In the genomic region with DNA sequence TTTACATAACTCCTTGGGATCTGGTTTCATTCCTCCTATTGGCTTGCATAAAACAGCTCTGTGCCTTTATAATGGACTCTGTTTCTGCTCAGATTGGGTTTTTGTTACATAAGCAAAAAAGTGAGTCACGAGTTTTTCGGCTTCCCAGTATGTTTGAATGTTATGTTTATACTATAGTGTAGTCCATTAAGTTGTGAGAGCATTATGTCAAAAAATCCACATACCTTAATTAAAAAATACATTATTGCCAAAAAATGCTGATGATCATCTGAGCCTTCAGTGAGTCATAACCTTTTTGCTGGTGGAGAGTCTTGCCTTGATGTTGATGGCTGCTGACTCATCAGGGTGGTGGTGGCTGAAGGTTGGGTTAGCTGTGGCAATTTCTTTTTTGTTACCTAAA, we compare ENCODE assay signal across 14 cellular contexts.
DNase-seq lines count a peak whose midpoint lies in the region; ATAC-seq, FAIRE-seq and TF ChIP-seq lines count a peak whose summit lies in the region.
"Had no signal": no experiment of that assay in that cellular context is flagged by ENCODE, and none has a peak within 500 bp of the region (broad histone marks: within the 10 kb centered on the region; RNA-seq: fewer than 3 reads in every experiment).

No MANE protein-coding gene starts in this region.

- peaks cover 13% of the 10 kb centered on the region; the same call in 2 of the 3 replicates for H3K4me1 ChIP-seq in A549
- no peaks in the 10 kb centered on the region for H3K4me1 ChIP-seq in transverse colon

- no peak for TF ChIP-seq POLR2A in A549 (IDR thresholded peaks at IDR 0.05; ENCODE audit: low read length)
- TF ChIP-seq POLR2A in GM12891 (IDR thresholded peaks at IDR 0.05; ENCODE audit: low read depth, low read length) = no peak
- TF ChIP-seq POLR2A in transverse colon (IDR thresholded peaks at IDR 0.05) = no peak

- no peaks in the 10 kb centered on the region for H3K36me3 ChIP-seq in transverse colon

- intact Hi-C loops in transverse colon (cut with DNase I; ENCODE audit: low total_unique reads) = no loop called here

- DNase-seq in A549 (ENCODE audit: low read depth in 1 of 2, low spot score in 1 of 2) = peak in 1 of 2 experiments; percentile 11
- peak; percentile 62 for DNase-seq in GM04504 (ENCODE audit: low read depth)
- DNase-seq in SK-MEL-5 (ENCODE audit: low read depth, low spot score) = peak; percentile 27
- DNase-seq in fibroblast of the aortic adventitia (ENCODE audit: low read depth) = peak; percentile 83
- no peak for DNase-seq in GM12891 (ENCODE audit: insufficient read length, low spot score)
- no peak for DNase-seq in transverse colon
- DNase-seq: CD4-positive, alpha-beta memory T cell; Karpas-422; NCI-H524; stimulated activated naive CD4-positive, alpha-beta T cell had no signal

- CTCF ChIA-PET in A549 (lab: Yijun Ruan, JAX) = interaction anchor here (0.8 kb wide), 1 partner anchor 175 kb away, joined by 3 read pairs; no protein-coding TSS in a partner anchor

- H3K27ac ChIP-seq in A549 = no peak overlapping the region
- H3K27ac ChIP-seq in transverse colon = no peak overlapping the region
- H3K27ac ChIP-seq: hepatocyte had no signal

- TF ChIP-seq EP300 in A549 (IDR thresholded peaks at IDR 0.05) (no peak), transverse colon (IDR thresholded peaks at IDR 0.05; ENCODE audit: low read depth) (no peak)

- 0 out of 3 replicates have a peak overlapping the region, but pooled peaks have one; percentile 8 for H3K4me2 ChIP-seq in A549
- H3K4me2 ChIP-seq: hepatocyte had no signal

- FAIRE-seq in A549 (lab: Jason Lieb, UNC) (no peak), GM12891 (lab: Jason Lieb, UNC) (no peak)
- FAIRE-seq: colon had no signal

- 74% methylated on average over 2 of the region's 2 CpGs for WGBS in A549 (ENCODE audit: missing lambda C conversion rate)
- 78 to 83% methylated on average over 2 of the region's 2 CpGs for WGBS in transverse colon (ENCODE audit: low coverage in 1 of 2), 2 donors

- TF ChIP-seq CTCF in A549 (IDR thresholded peaks at IDR 0.05) (no peak), fibroblast of the aortic adventitia (IDR thresholded peaks at IDR 0.05; ENCODE audit: insufficient read depth, low read length) (no peak), transverse colon (IDR thresholded peaks at IDR 0.05) (no peak)

- ATAC-seq in A549 (peak; percentile 24 to 53; a peak in 2 of 6 replicates), GM18858 (IDR thresholded peaks at IDR 0.05; ENCODE audit: unreplicated experiment) (no peak), GM18870 (IDR thresholded peaks at IDR 0.05; ENCODE audit: unreplicated experiment) (no peak)

- TF ChIP-seq RAD21 in A549 (conservative IDR thresholded peaks at IDR 0.05 in 1 of 2, IDR thresholded peaks at IDR 0.05 in 1 of 2) = no peak

- H3K9me3 ChIP-seq in A549 (no peaks in the 10 kb centered on the region), transverse colon (no peaks in the 10 kb centered on the region)

- H3K4me3 ChIP-seq in A549 (no peak overlapping the region), fibroblast of the aortic adventitia (ENCODE audit: low read depth, low read length) (no peak overlapping the region), transverse colon (no peak overlapping the region)
- H3K4me3 ChIP-seq: hepatocyte had no signal

- in situ Hi-C loops in SK-MEL-5 (cut with HindIII; ENCODE audit: low pct_unique_long_range_greater_than_20kb, low sequenced_read_pairs) (no loop called here), transverse colon (cut with MboI; ENCODE audit: low pct_ligation_motif_present in 1 of 4, low pct_unique_long_range_greater_than_20kb in 1 of 4, low sequenced_read_pairs in 3 of 4) (no loop called here)

- POLR2A ChIA-PET in A549 (lab: Yijun Ruan, JAX) = no interaction called here

- H3K27me3 ChIP-seq in transverse colon = no peaks in the 10 kb centered on the region
- H3K27me3 ChIP-seq: hepatocyte had no signal

TF ChIP-seq in A549, 52 proteins besides CTCF, POLR2A, EP300 and RAD21:
- TF ChIP-seq FOSL2 (IDR thresholded peaks at IDR 0.05) (peak; percentile 52), FOSL2 (CRISPR knock-in tag; IDR thresholded peaks at IDR 0.05) (peak; percentile 67), RFX5 (IDR thresholded peaks at IDR 0.05) (no peak), ZNF302 (CRISPR knock-in tag; IDR thresholded peaks at IDR 0.05) (no peak), MAFK (IDR thresholded peaks at IDR 0.05; ENCODE audit: partially characterized antibody) (peak; percentile 69), JUNB (IDR thresholded peaks at IDR 0.05) (0 out of 2 replicates have a peak, but pooled peaks have one; percentile 14)
TF ChIP-seq in A549: peak in this region for 3.

TF ChIP-seq in GM12891, 5 proteins besides CTCF, POLR2A, EP300 and RAD21:
- no peak for TF ChIP-seq SPI1 (IDR thresholded peaks at IDR 0.05; ENCODE audit: low read depth, low read length)
- TF ChIP-seq POU2F2 (IDR thresholded peaks at IDR 0.05; ENCODE audit: low read depth, low read length) = no peak

Comparison
In these comparisons a context has a peak if more than half of its experiments do, and no peak if none do; other contexts are left out.
1. ATAC-seq: peak in A549 (2 of 2); none in GM18858 (single experiment) and GM18870 (single experiment).
2. DNase-seq: peak in GM04504 (single experiment), SK-MEL-5 (single experiment) and fibroblast of the aortic adventitia (single experiment); none in GM12891 (single experiment) and transverse colon (single experiment).